1 cellular context compared by ENCODE assay signal in genomic region chr16:1782408-1783247, GRCh38.
TF ChIP-seq lines count a peak whose summit lies in the region.

Gene NUBP2 (plus strand): TSS chr16:1782960. CDS start chr16:1783021, 61 bp downstream.
Gene SPSB3 (minus strand): TSS chr16:1782571. CDS start chr16:1781483, 1,088 bp downstream.

TF ChIP-seq in GM12878, 131 proteins besides CTCF, POLR2A, EP300 and RAD21 (continued from another document):
- no peak for TF ChIP-seq BCL3 (IDR thresholded peaks at IDR 0.05; ENCODE audit: borderline replicate concordance, insufficient read depth, low read depth, low read length, poor library complexity, severe bottlenecking)
